Comparison of ENCODE assay signal across 1 cellular context in the genomic region with DNA sequence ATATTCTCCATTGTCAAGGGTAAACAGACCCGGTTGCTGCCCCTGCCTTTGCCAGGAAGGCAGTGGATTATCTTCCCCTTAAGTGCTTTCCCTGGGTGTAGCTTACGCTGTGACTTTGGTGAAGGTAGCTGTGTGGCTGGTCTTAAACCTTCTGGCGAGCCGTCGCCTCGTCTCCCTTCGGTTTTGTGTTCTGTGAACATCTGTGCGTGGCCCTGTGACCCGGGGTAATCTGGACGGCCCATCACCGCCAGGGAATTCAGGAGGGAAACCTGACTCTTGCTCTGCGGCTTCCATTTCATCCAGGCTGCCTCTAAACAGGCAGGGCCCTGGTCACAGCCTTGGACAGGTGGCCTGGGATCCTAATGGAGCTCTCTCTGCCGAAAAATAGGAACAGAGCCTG.
TF ChIP-seq lines count a peak whose summit lies in the region.

No MANE protein-coding gene starts in this region.

TF ChIP-seq in GM23338, 12 proteins besides CTCF, POLR2A, EP300 and RAD21 (continued from another document):
- TF ChIP-seq, protein P1, sequence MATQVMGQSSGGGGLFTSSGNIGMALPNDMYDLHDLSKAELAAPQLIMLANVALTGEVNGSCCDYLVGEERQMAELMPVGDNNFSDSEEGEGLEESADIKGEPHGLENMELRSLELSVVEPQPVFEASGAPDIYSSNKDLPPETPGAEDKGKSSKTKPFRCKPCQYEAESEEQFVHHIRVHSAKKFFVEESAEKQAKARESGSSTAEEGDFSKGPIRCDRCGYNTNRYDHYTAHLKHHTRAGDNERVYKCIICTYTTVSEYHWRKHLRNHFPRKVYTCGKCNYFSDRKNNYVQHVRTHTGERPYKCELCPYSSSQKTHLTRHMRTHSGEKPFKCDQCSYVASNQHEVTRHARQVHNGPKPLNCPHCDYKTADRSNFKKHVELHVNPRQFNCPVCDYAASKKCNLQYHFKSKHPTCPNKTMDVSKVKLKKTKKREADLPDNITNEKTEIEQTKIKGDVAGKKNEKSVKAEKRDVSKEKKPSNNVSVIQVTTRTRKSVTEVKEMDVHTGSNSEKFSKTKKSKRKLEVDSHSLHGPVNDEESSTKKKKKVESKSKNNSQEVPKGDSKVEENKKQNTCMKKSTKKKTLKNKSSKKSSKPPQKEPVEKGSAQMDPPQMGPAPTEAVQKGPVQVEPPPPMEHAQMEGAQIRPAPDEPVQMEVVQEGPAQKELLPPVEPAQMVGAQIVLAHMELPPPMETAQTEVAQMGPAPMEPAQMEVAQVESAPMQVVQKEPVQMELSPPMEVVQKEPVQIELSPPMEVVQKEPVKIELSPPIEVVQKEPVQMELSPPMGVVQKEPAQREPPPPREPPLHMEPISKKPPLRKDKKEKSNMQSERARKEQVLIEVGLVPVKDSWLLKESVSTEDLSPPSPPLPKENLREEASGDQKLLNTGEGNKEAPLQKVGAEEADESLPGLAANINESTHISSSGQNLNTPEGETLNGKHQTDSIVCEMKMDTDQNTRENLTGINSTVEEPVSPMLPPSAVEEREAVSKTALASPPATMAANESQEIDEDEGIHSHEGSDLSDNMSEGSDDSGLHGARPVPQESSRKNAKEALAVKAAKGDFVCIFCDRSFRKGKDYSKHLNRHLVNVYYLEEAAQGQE (IDR thresholded peaks at IDR 0.05; ENCODE audit: unreplicated experiment), result no peak
- TF ChIP-seq EZH2 (IDR thresholded peaks at IDR 0.05; ENCODE audit: low read depth, unreplicated experiment) (no peak), ZNF331 (CRISPR knock-in tag; IDR thresholded peaks at IDR 0.05; ENCODE audit: low read depth) (no peak), STAT1 (IDR thresholded peaks at IDR 0.05; ENCODE audit: unreplicated experiment) (no peak), ZNF114 (CRISPR knock-in tag; IDR thresholded peaks at IDR 0.05) (no peak), EZH2phosphoT487 (IDR thresholded peaks at IDR 0.05; ENCODE audit: unreplicated experiment) (no peak), POLR2AphosphoS5 (IDR thresholded peaks at IDR 0.05; ENCODE audit: low read depth) (no peak), CREB1 (CRISPR knock-in tag; IDR thresholded peaks at IDR 0.05; ENCODE audit: low read depth) (no peak), JUNB (IDR thresholded peaks at IDR 0.05; ENCODE audit: unreplicated experiment) (no peak), NANOG (IDR thresholded peaks at IDR 0.05; ENCODE audit: borderline replicate concordance) (no peak)
- TF ChIP-seq, protein P2, sequence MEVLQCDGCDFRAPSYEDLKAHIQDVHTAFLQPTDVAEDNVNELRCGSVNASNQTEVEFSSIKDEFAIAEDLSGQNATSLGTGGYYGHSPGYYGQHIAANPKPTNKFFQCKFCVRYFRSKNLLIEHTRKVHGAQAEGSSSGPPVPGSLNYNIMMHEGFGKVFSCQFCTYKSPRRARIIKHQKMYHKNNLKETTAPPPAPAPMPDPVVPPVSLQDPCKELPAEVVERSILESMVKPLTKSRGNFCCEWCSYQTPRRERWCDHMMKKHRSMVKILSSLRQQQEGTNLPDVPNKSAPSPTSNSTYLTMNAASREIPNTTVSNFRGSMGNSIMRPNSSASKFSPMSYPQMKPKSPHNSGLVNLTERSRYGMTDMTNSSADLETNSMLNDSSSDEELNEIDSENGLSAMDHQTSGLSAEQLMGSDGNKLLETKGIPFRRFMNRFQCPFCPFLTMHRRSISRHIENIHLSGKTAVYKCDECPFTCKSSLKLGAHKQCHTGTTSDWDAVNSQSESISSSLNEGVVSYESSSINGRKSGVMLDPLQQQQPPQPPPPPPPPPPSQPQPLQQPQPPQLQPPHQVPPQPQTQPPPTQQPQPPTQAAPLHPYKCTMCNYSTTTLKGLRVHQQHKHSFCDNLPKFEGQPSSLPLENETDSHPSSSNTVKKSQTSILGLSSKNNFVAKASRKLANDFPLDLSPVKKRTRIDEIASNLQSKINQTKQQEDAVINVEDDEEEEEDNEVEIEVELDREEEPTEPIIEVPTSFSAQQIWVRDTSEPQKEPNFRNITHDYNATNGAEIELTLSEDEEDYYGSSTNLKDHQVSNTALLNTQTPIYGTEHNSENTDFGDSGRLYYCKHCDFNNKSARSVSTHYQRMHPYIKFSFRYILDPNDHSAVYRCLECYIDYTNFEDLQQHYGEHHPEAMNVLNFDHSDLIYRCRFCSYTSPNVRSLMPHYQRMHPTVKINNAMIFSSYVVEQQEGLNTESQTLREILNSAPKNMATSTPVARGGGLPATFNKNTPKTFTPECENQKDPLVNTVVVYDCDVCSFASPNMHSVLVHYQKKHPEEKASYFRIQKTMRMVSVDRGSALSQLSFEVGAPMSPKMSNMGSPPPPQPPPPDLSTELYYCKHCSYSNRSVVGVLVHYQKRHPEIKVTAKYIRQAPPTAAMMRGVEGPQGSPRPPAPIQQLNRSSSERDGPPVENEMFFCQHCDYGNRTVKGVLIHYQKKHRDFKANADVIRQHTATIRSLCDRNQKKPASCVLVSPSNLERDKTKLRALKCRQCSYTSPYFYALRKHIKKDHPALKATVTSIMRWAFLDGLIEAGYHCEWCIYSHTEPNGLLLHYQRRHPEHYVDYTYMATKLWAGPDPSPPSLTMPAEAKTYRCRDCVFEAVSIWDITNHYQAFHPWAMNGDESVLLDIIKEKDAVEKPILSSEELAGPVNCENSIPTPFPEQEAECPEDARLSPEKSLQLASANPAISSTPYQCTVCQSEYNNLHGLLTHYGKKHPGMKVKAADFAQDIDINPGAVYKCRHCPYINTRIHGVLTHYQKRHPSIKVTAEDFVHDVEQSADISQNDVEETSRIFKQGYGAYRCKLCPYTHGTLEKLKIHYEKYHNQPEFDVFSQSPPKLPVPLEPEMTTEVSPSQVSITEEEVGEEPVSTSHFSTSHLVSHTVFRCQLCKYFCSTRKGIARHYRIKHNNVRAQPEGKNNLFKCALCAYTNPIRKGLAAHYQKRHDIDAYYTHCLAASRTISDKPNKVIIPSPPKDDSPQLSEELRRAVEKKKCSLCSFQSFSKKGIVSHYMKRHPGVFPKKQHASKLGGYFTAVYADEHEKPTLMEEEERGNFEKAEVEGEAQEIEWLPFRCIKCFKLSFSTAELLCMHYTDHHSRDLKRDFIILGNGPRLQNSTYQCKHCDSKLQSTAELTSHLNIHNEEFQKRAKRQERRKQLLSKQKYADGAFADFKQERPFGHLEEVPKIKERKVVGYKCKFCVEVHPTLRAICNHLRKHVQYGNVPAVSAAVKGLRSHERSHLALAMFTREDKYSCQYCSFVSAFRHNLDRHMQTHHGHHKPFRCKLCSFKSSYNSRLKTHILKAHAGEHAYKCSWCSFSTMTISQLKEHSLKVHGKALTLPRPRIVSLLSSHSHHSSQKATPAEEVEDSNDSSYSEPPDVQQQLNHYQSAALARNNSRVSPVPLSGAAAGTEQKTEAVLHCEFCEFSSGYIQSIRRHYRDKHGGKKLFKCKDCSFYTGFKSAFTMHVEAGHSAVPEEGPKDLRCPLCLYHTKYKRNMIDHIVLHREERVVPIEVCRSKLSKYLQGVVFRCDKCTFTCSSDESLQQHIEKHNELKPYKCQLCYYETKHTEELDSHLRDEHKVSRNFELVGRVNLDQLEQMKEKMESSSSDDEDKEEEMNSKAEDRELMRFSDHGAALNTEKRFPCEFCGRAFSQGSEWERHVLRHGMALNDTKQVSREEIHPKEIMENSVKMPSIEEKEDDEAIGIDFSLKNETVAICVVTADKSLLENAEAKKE (CRISPR knock-in tag; IDR thresholded peaks at IDR 0.05), result no peak
